9 cellular contexts compared by ENCODE assay signal in genomic region chr11:93623179-93623578, GRCh38. TPM values are rescaled to one million over a fixed set of nuclear protein-coding genes. Genes with fewer than 3 reads are reported as not detected.
A peak's percentile ranks its signal among the peaks of the same experiment; 100 is the strongest.
DNase-seq lines count a peak whose midpoint lies in the region; ATAC-seq and TF ChIP-seq lines count a peak whose summit lies in the region.
"Had no signal": no experiment of that assay in that cellular context is flagged by ENCODE, and none has a peak within 500 bp of the region (broad histone marks: within the 10 kb centered on the region; RNA-seq: fewer than 3 reads in every experiment).

No MANE protein-coding gene starts in this region.

- H3K4me3 ChIP-seq in MM.1S (ENCODE audit: low read length) = no peak overlapping the region

- no peak overlapping the region for H3K27ac Mint-ChIP-seq in naive thymus-derived CD8-positive, alpha-beta T cell
- H3K27ac Mint-ChIP-seq: activated naive CD4-positive, alpha-beta T cell treated with anti-CD3 and anti-CD28 coated beads for 36 hours had no signal

- no peaks in the 10 kb centered on the region for H3K79me2 ChIP-seq in MM.1S (ENCODE audit: low read length)

- no peak overlapping the region for H2AFZ ChIP-seq in MM.1S (ENCODE audit: low read length)

- no peak overlapping the region for H3K4me3 Mint-ChIP-seq in naive thymus-derived CD8-positive, alpha-beta T cell
- H3K4me3 Mint-ChIP-seq: activated naive CD4-positive, alpha-beta T cell treated with anti-CD3 and anti-CD28 coated beads for 36 hours had no signal

- H3F3A ChIP-seq in MM.1S (ENCODE audit: insufficient read depth, low read length) = 0 out of 2 replicates have a peak, but pooled peaks cover 3% of the 10 kb centered on the region

- no peak overlapping the region for H3K4me2 ChIP-seq in MM.1S (ENCODE audit: low read depth, low read length)

- ATAC-seq in GM18858 (IDR thresholded peaks at IDR 0.05; ENCODE audit: unreplicated experiment) = peak; percentile 85
- ATAC-seq in left colon = peak; percentile 44
- no peak for ATAC-seq in naive thymus-derived CD8-positive, alpha-beta T cell
- ATAC-seq in sciatic nerve = no peak

- no peaks in the 10 kb centered on the region for H3K36me3 Mint-ChIP-seq in naive thymus-derived CD8-positive, alpha-beta T cell

- H4K20me1 ChIP-seq in MM.1S (ENCODE audit: insufficient read depth, low read length) = no peaks in the 10 kb centered on the region

- no peaks in the 10 kb centered on the region for H3K36me3 ChIP-seq in MM.1S (replicated peaks; ENCODE audit: insufficient read depth, low read length)

- intact Hi-C loops in left colon (cut with DNase I, micrococcal nuclease) (no loop called here), sciatic nerve (cut with DNase I) (no loop called here)

- H3K4me1 ChIP-seq in MM.1S (ENCODE audit: low read length) = peaks cover 5% of the 10 kb centered on the region; the same call in 1 of the 2 replicates

- no peaks in the 10 kb centered on the region for H3K4me1 Mint-ChIP-seq in naive thymus-derived CD8-positive, alpha-beta T cell

- no peak overlapping the region for H3K9ac ChIP-seq in MM.1S (ENCODE audit: low read length)

- DNase-seq in HCEC 1CT = peak; percentile 17
- peak; percentile 69 for DNase-seq in MM.1S
- DNase-seq in left colon = no peak
- no peak for DNase-seq in naive thymus-derived CD8-positive, alpha-beta T cell
- DNase-seq in OCI-M2 (lab: John Stamatoyannopoulos, UW; ENCODE audit: unreplicated experiment) = no peak
- DNase-seq in activated gamma-delta T cell treated with Interleukin-2 at 50 U/mL for 16 hours = no peak
- no peak for DNase-seq in sciatic nerve (ENCODE audit: low spot score)
- DNase-seq: activated naive CD4-positive, alpha-beta T cell treated with anti-CD3 and anti-CD28 coated beads for 36 hours had no signal

- H3K9me3 Mint-ChIP-seq in naive thymus-derived CD8-positive, alpha-beta T cell = no peaks in the 10 kb centered on the region
- H3K9me3 Mint-ChIP-seq: activated naive CD4-positive, alpha-beta T cell treated with anti-CD3 and anti-CD28 coated beads for 36 hours had no signal

- no peaks in the 10 kb centered on the region for H3K9me3 ChIP-seq in MM.1S (replicated peaks; ENCODE audit: insufficient read depth, low read length)

- H3K27ac ChIP-seq in MM.1S (ENCODE audit: low read length) = no peak overlapping the region

- POLR2A ChIA-PET in naive thymus-derived CD8-positive, alpha-beta T cell (lab: Charles Lee) = no interaction called here

- H3K27me3 Mint-ChIP-seq in naive thymus-derived CD8-positive, alpha-beta T cell = peaks cover under 1 to 23% (median 8%) of the 10 kb centered on the region in 5 donors

- no peak for TF ChIP-seq CTCF in MM.1S (IDR thresholded peaks at IDR 0.05; ENCODE audit: low read length)

- no peaks in the 10 kb centered on the region for H3K27me3 ChIP-seq in MM.1S (replicated peaks; ENCODE audit: insufficient read depth, low read length)

- H3K9me2 ChIP-seq in MM.1S (replicated peaks; ENCODE audit: insufficient read depth, low read length) = no peaks in the 10 kb centered on the region

RNA-seq across cellular contexts. Expression of gene CEP295, which starts 38.3 kb away (rescaled TPM):
- 1 to 10 TPM; 7.2 to 8.2 TPM for total RNA-seq in left colon
- total RNA-seq in naive thymus-derived CD8-positive, alpha-beta T cell = 10 to 100 TPM; 14.9 to 17.8 TPM
- polyA plus RNA-seq in naive thymus-derived CD8-positive, alpha-beta T cell = 1 to 10 TPM; 1.1 to 2.0 (median 1.9) TPM
- total RNA-seq in sciatic nerve = 11.2 TPM

Comparison
In these comparisons a context has a peak if more than half of its experiments do, and no peak if none do; other contexts are left out.
1. ATAC-seq: peak in GM18858 (single experiment) and left colon (single experiment); none in naive thymus-derived CD8-positive, alpha-beta T cell (0 of 2) and sciatic nerve (single experiment).
2. DNase-seq: peak in HCEC 1CT (single experiment) and MM.1S (single experiment); none in left colon (0 of 2), naive thymus-derived CD8-positive, alpha-beta T cell (0 of 10), OCI-M2 (single experiment), activated gamma-delta T cell treated with Interleukin-2 at 50 U/mL for 16 hours (single experiment) and sciatic nerve (single experiment).